Comparison of ENCODE assay signal across 17 cellular contexts in genomic region chr5:136905571-136905970, GRCh38.
DNase-seq lines count a peak whose midpoint lies in the region; ATAC-seq and TF ChIP-seq lines count a peak whose summit lies in the region.
"Had no signal": no experiment of that assay in that cellular context is flagged by ENCODE, and none has a peak within 500 bp of the region (broad histone marks: within the 10 kb centered on the region; RNA-seq: fewer than 3 reads in every experiment).

No MANE protein-coding gene starts in this region.

- TF ChIP-seq CTCF in HFFc6 (IDR thresholded peaks at IDR 0.05), result no peak

- H3K4me3 ChIP-seq in adipocyte (ENCODE audit: low read length), result no peak overlapping the region
- H3K4me3 ChIP-seq: GM23338 had no signal

- H3K27me3 Mint-ChIP-seq in HFFc6 (ENCODE audit: insufficient read depth), result peaks cover 10% of the 10 kb centered on the region
- H3K27me3 Mint-ChIP-seq: B cell; CD4-positive, alpha-beta T cell had no signal

- no peak overlapping the region for H3K27ac Mint-ChIP-seq in HFFc6
- H3K27ac Mint-ChIP-seq: B cell; CD4-positive, alpha-beta T cell; GM23338 had no signal

- no peak overlapping the region for H3K4me3 Mint-ChIP-seq in HFFc6
- H3K4me3 Mint-ChIP-seq: B cell; CD4-positive, alpha-beta T cell; GM23338 had no signal

- H3K9me3 Mint-ChIP-seq in HFFc6, result peaks cover 6% of the 10 kb centered on the region; the same call in 1 of the 2 replicates

- H3K27me3 ChIP-seq in adipocyte (replicated peaks; ENCODE audit: control insufficient read depth, insufficient read depth, low read length), result no peaks in the 10 kb centered on the region

- H3K9ac ChIP-seq in adipocyte (ENCODE audit: low read length), result no peak overlapping the region
- H3K9ac ChIP-seq: KMS-11 had no signal

- ATAC-seq in HG03196 (IDR thresholded peaks at IDR 0.05; ENCODE audit: unreplicated experiment) (no peak), GM21825 (IDR thresholded peaks at IDR 0.05; ENCODE audit: unreplicated experiment) (no peak)
- ATAC-seq: GM23338, HepG2 had no signal

- no peaks in the 10 kb centered on the region for H3K36me3 Mint-ChIP-seq in HFFc6 (ENCODE audit: low read depth)

- peaks cover 22% of the 10 kb centered on the region for H3K9me3 ChIP-seq in adipocyte (ENCODE audit: control insufficient read depth, low read length)

- DNase-seq in EH (ENCODE audit: low read depth) (peak; percentile 2), ELF-1 (ENCODE audit: low read depth, low spot score) (peak; percentile 67), NCI-H69 (lab: John Stamatoyannopoulos, UW) (peak; percentile 69), adipocyte (ENCODE audit: low read depth) (peak; percentile 10), HFFc6 (no peak), NCI-H2081 treated with DMSO at 0.1 percent for 48 hours (lab: John Stamatoyannopoulos, UW) (no peak)
- DNase-seq: C1 segment of cervical spinal cord; Calu3; CD4-positive, alpha-beta T cell; DMS 273 treated with DMSO at 0.1 percent for 48 hours; H7 had no signal

- H3K36me3 ChIP-seq in adipocyte (ENCODE audit: control insufficient read depth, insufficient read depth, low read length, severe bottlenecking), result no peaks in the 10 kb centered on the region

- H3K4me1 ChIP-seq in adipocyte (ENCODE audit: control insufficient read depth, insufficient read depth, low read length), result no peaks in the 10 kb centered on the region

- H3K4me1 Mint-ChIP-seq in HFFc6 (ENCODE audit: low read depth), result no peaks in the 10 kb centered on the region; the same call in 1 of the 2 replicates
- H3K4me1 Mint-ChIP-seq: B cell had no signal

Comparison
In these comparisons a context has a peak if more than half of its experiments do, and no peak if none do; other contexts are left out.
1. DNase-seq: peak in EH (single experiment), ELF-1 (single experiment), NCI-H69 (single experiment) and adipocyte (single experiment); none in HFFc6 (single experiment) and NCI-H2081 treated with DMSO at 0.1 percent for 48 hours (single experiment).